8 cellular contexts compared by ENCODE assay signal in the genomic region with DNA sequence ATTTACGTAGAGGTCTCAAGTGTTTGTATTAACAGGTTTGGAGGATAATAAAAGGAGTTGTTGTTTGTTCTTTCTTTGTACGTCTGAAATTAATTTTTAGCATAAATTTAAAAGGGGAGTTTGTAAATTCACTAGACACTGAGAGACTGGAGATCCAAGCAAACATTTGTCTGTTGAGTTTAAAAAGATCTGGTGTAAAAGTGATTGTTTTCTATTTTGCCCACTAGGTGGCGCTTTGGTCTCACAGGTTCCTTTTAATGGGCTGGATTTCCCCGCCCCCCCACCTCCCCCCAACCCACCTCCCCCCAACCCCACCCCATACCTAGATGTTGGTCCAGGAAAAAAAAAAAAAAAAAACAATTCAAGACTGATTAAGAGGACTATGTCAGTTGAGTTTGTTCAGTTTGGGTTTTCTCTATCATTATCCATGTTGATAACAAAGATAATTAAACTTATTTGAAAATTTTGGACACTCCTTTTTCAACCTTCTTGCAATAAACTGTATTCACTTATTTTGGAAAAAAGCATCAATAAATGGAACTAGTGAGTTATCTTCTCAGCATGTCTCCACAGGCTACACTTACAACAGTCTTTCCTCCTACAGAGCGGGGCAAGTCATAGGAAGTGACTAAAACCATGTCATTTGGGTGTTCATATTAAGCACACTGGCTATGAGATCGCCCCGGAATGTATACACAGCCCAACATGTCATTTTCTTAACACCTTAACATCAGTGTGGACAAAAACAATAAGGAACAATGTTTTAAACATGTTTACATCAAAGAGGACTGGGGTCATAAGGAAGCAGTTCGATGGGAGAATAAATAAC.
A peak's percentile ranks its signal among the peaks of the same experiment; 100 is the strongest.
DNase-seq lines count a peak whose midpoint lies in the region; ATAC-seq and TF ChIP-seq lines count a peak whose summit lies in the region.

No MANE protein-coding gene starts in this region.

- H3K4me3 Mint-ChIP-seq in Calu3 (ENCODE audit: low read depth, unreplicated experiment) (no peak overlapping the region), HFFc6 (peak overlapping the region; percentile 70)

- BruUV-seq in Calu3 (replicated peaks; lab: Mats Ljungman, UMichigan) = no TSS peak
- no TSS peak for BruUV-seq in Panc1 (replicated peaks; lab: Mats Ljungman, UMichigan)

- no peaks in the 10 kb centered on the region for H3K27me3 ChIP-seq in Panc1 (ENCODE audit: control insufficient read depth, insufficient read depth, low read length)

- ATAC-seq in Panc1 (no peak), HG03108 (IDR thresholded peaks at IDR 0.05; ENCODE audit: unreplicated experiment) (no peak), HG03175 (IDR thresholded peaks at IDR 0.05; ENCODE audit: unreplicated experiment) (no peak)

- H3K4me3 ChIP-seq in Panc1 (ENCODE audit: low read depth in 2 of 2, low read length in 2 of 2) (no peak overlapping the region), fibroblast of mammary gland (ENCODE audit: control insufficient read depth, low read depth, low read length) (no peak overlapping the region), skeletal muscle cell (ENCODE audit: low read depth, low read length) (no peak overlapping the region)

- POLR2A ChIA-PET in Panc1 (lab: Charles Lee) = no interaction called here

- H3K4me1 Mint-ChIP-seq in Calu3 (ENCODE audit: low read depth, unreplicated experiment) (no peaks in the 10 kb centered on the region), HFFc6 (ENCODE audit: low read depth) (peaks cover 51% of the 10 kb centered on the region)

- TF ChIP-seq CTCF in Calu3 (IDR thresholded peaks at IDR 0.05; ENCODE audit: unreplicated experiment) (no peak), HFFc6 (IDR thresholded peaks at IDR 0.05) (peak; percentile 84), Panc1 (IDR thresholded peaks at IDR 0.05) (peak; percentile 44), fibroblast of mammary gland (conservative IDR thresholded peaks at IDR 0.05; ENCODE audit: control insufficient read depth, insufficient read depth, low read depth, low read length) (peak; percentile 39)

- in situ Hi-C loops in Panc1 (cut with HindIII; ENCODE audit: low pct_unique_long_range_greater_than_20kb, low sequenced_read_pairs) = no loop called here

- H3K9me3 ChIP-seq in Panc1 (ENCODE audit: control insufficient read depth, insufficient read depth, low read depth, low read length) = no peaks in the 10 kb centered on the region

- H3K27ac Mint-ChIP-seq in Calu3 (ENCODE audit: unreplicated experiment) (no peak overlapping the region), HFFc6 (peak overlapping the region; percentile 80)

- no peaks in the 10 kb centered on the region for H3K36me3 Mint-ChIP-seq in Calu3 (ENCODE audit: insufficient read depth, unreplicated experiment)
- peaks cover 5% of the 10 kb centered on the region; the same call in 1 of the 2 replicates for H3K36me3 Mint-ChIP-seq in HFFc6 (ENCODE audit: low read depth)

- H3K36me3 ChIP-seq in Panc1 (ENCODE audit: control insufficient read depth, insufficient read depth, low read length) = no peaks in the 10 kb centered on the region

- no peak overlapping the region for H3K27ac ChIP-seq in Panc1 (ENCODE audit: low read length)

- H3K27me3 Mint-ChIP-seq in Calu3 (ENCODE audit: unreplicated experiment) (peaks cover 13% of the 10 kb centered on the region), HFFc6 (ENCODE audit: insufficient read depth) (no peaks in the 10 kb centered on the region)

- H3K9me3 Mint-ChIP-seq in Calu3 (ENCODE audit: low read depth, unreplicated experiment) = no peaks in the 10 kb centered on the region
- no peaks in the 10 kb centered on the region for H3K9me3 Mint-ChIP-seq in HFFc6

- intact Hi-C loops in Calu3 (cut with micrococcal nuclease; ENCODE audit: unreplicated experiment) (no loop called here), Panc1 (cut with micrococcal nuclease; ENCODE audit: unreplicated experiment) (no loop called here)

- H3K4me1 ChIP-seq in Panc1 (ENCODE audit: control insufficient read depth, insufficient read depth, low read length) = no peaks in the 10 kb centered on the region

- DNase-seq in Calu3 = peak; percentile 6
- peak; percentile 78 for DNase-seq in HFFc6
- DNase-seq in Panc1 (ENCODE audit: low read depth, low spot score) = peak; percentile 32
- peak; percentile 78 for DNase-seq in fibroblast of mammary gland (ENCODE audit: low read depth)
- peak; percentile 33 for DNase-seq in skeletal muscle cell (ENCODE audit: low read depth)
- no peak for DNase-seq in GDM1 (lab: John Stamatoyannopoulos, UW)

- CTCF ChIA-PET in Calu3 (lab: Charles Lee) = interaction anchor here (1.1 kb wide), 1 partner anchor 72 kb away, joined by 4 read pairs; no protein-coding TSS in a partner anchor
- CTCF ChIA-PET in Panc1 (lab: Charles Lee) = no interaction called here
